Comparison of ENCODE assay signal across 8 cellular contexts in genomic region chr2:197261808-197262226, GRCh38. TPM values are rescaled to one million over a fixed set of nuclear protein-coding genes. Genes with fewer than 3 reads are reported as not detected.
DNase-seq lines count a peak whose midpoint lies in the region; ATAC-seq and TF ChIP-seq lines count a peak whose summit lies in the region.

No MANE protein-coding gene starts in this region.

- WGBS in spleen, 5 donors, result 15 to 29% (median 25%) methylated on average over 6 of the region's 6 CpGs

- no peak for DNase-seq in stimulated activated naive CD8-positive, alpha-beta T cell treated with anti-CD3 and anti-CD28 coated beads, Interleukin-15, Interleukin-2, amounts not matched to agents 100 U/mL and 50 U/mL, for 24 hours
- no peak for DNase-seq in adipocyte (ENCODE audit: low read depth)
- no peak for DNase-seq in spleen
- no peak for DNase-seq in stimulated activated naive CD4-positive, alpha-beta T cell treated with Interleukin-2 at 50 U/mL for 16 hours (lab: John Stamatoyannopoulos, UW)
- no peak for DNase-seq in D341Med (ENCODE audit: low spot score)
- no peak for DNase-seq in NCI-H1436 treated with DMSO at 0.1 percent for 48 hours (lab: John Stamatoyannopoulos, UW)

- intact Hi-C loops in spleen (cut with DNase I; ENCODE audit: low total_unique reads), result no loop called here

- no peaks in the 10 kb centered on the region for H3K9me3 Mint-ChIP-seq in stimulated activated naive CD8-positive, alpha-beta T cell treated with anti-CD3 and anti-CD28 coated beads, Interleukin-15, Interleukin-2, amounts not matched to agents 100 ng/mL and 50 ng/mL, for 24 hours

- peaks cover 24% of the 10 kb centered on the region for H3K36me3 Mint-ChIP-seq in stimulated activated naive CD8-positive, alpha-beta T cell treated with anti-CD3 and anti-CD28 coated beads, Interleukin-15, Interleukin-2, amounts not matched to agents 100 ng/mL and 50 ng/mL, for 24 hours (ENCODE audit: low read depth)

- H3K27ac ChIP-seq in spleen, result peak overlapping the region; percentile 47 to 80 (median 68)

- H3K27me3 Mint-ChIP-seq in stimulated activated naive CD8-positive, alpha-beta T cell treated with anti-CD3 and anti-CD28 coated beads, Interleukin-15, Interleukin-2, amounts not matched to agents 100 ng/mL and 50 ng/mL, for 24 hours, result no peaks in the 10 kb centered on the region

- peaks cover 91% of the 10 kb centered on the region for H3K4me1 Mint-ChIP-seq in stimulated activated naive CD8-positive, alpha-beta T cell treated with anti-CD3 and anti-CD28 coated beads, Interleukin-15, Interleukin-2, amounts not matched to agents 100 ng/mL and 50 ng/mL, for 24 hours (ENCODE audit: low read depth)

- TF ChIP-seq POLR2A in spleen (IDR thresholded peaks at IDR 0.05), result no peak

- H3K4me3 Mint-ChIP-seq in stimulated activated naive CD8-positive, alpha-beta T cell treated with anti-CD3 and anti-CD28 coated beads, Interleukin-15, Interleukin-2, amounts not matched to agents 100 ng/mL and 50 ng/mL, for 24 hours, result peak overlapping the region; percentile 74

- H3K4me1 ChIP-seq in adipocyte (ENCODE audit: control insufficient read depth, insufficient read depth, low read length) (peaks cover 15% of the 10 kb centered on the region), spleen (peaks cover 60 to 87% (median 81%) of the 10 kb centered on the region in 6 donors)

- H3K27ac Mint-ChIP-seq in stimulated activated naive CD8-positive, alpha-beta T cell treated with anti-CD3 and anti-CD28 coated beads, Interleukin-15, Interleukin-2, amounts not matched to agents 100 ng/mL and 50 ng/mL, for 24 hours, result peak overlapping the region; percentile 97

- no peak for TF ChIP-seq CTCF in spleen (IDR thresholded peaks at IDR 0.05 in 8 of 11, conservative IDR thresholded peaks at IDR 0.05 in 3 of 11)

- no peaks in the 10 kb centered on the region for H3K36me3 ChIP-seq in adipocyte (ENCODE audit: control insufficient read depth, insufficient read depth, low read length, severe bottlenecking)
- no peaks in the 10 kb centered on the region for H3K36me3 ChIP-seq in spleen

- H3K9me3 ChIP-seq in adipocyte (ENCODE audit: control insufficient read depth, low read length) (no peaks in the 10 kb centered on the region), spleen (no peaks in the 10 kb centered on the region)

- H3K27me3 ChIP-seq in adipocyte (replicated peaks; ENCODE audit: control insufficient read depth, insufficient read depth, low read length) (no peaks in the 10 kb centered on the region), spleen (replicated peaks in 1 of 7) (no peaks in the 10 kb centered on the region)

- ATAC-seq in stimulated activated naive CD8-positive, alpha-beta T cell treated with anti-CD3 and anti-CD28 coated beads, Interleukin-15, Interleukin-2, amounts not matched to agents 100 U/mL and 50 U/mL, for 24 hours, result no peak
- peak; percentile 59 for ATAC-seq in HG03095 (IDR thresholded peaks at IDR 0.05; ENCODE audit: unreplicated experiment)

- H3K4me3 ChIP-seq in adipocyte (ENCODE audit: low read length) (peak overlapping the region; percentile 39), spleen (peak overlapping the region in 2 of 8 donors; percentile 0 to 34)

- H3K9ac ChIP-seq in adipocyte (ENCODE audit: low read length), result no peak overlapping the region

RNA-seq across cellular contexts. Expression of gene ANKRD44, which starts 48.8 kb away (rescaled TPM):
- total RNA-seq in spleen, result 100 to 1,000 TPM; 108 to 183 (median 145) TPM
- polyA plus RNA-seq in spleen, result 10 to 100 TPM; 16.0 to 18.5 (median 16.3) TPM
